2 cellular contexts compared by ENCODE assay signal in genomic region chr22:29886601-29887000, GRCh38.
TF ChIP-seq lines count a peak whose summit lies in the region.

No MANE protein-coding gene starts in this region.

TF ChIP-seq in SK-N-SH, 30 proteins besides CTCF, POLR2A, EP300 and RAD21 (continued from another document):
- no peak for TF ChIP-seq ZBTB33 (IDR thresholded peaks at IDR 0.05; ENCODE audit: borderline replicate concordance, low read depth)
- TF ChIP-seq SMC3 (IDR thresholded peaks at IDR 0.05; ENCODE audit: low read depth, low read length), result no peak
- TF ChIP-seq, protein P1, sequence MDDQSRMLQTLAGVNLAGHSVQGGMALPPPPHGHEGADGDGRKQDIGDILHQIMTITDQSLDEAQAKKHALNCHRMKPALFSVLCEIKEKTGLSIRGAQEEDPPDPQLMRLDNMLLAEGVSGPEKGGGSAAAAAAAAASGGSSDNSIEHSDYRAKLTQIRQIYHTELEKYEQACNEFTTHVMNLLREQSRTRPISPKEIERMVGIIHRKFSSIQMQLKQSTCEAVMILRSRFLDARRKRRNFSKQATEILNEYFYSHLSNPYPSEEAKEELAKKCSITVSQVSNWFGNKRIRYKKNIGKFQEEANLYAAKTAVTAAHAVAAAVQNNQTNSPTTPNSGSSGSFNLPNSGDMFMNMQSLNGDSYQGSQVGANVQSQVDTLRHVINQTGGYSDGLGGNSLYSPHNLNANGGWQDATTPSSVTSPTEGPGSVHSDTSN (IDR thresholded peaks at IDR 0.05), result no peak
- no peak for TF ChIP-seq RCOR1 (IDR thresholded peaks at IDR 0.05; ENCODE audit: low read length)
- no peak for TF ChIP-seq EZH2phosphoT487 (IDR thresholded peaks at IDR 0.05; ENCODE audit: borderline replicate concordance, low read depth)
- TF ChIP-seq ELF1 (IDR thresholded peaks at IDR 0.05), result no peak
- TF ChIP-seq FOXJ3 (CRISPR knock-in tag; IDR thresholded peaks at IDR 0.05), result no peak
- TF ChIP-seq, protein P2, sequence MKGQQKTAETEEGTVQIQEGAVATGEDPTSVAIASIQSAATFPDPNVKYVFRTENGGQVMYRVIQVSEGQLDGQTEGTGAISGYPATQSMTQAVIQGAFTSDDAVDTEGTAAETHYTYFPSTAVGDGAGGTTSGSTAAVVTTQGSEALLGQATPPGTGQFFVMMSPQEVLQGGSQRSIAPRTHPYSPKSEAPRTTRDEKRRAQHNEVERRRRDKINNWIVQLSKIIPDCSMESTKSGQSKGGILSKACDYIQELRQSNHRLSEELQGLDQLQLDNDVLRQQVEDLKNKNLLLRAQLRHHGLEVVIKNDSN (IDR thresholded peaks at IDR 0.05; ENCODE audit: borderline replicate concordance, low read depth), result no peak
- TF ChIP-seq IRF3 (IDR thresholded peaks at IDR 0.05; ENCODE audit: low read depth, low read length), result no peak
- TF ChIP-seq MAX (IDR thresholded peaks at IDR 0.05; ENCODE audit: low read depth), result no peak
- no peak for TF ChIP-seq POLR2AphosphoS5 (IDR thresholded peaks at IDR 0.05; ENCODE audit: low read depth, low read length)
- TF ChIP-seq RXRA (IDR thresholded peaks at IDR 0.05; ENCODE audit: borderline replicate concordance, low read depth), result no peak
- TF ChIP-seq RFX5 (IDR thresholded peaks at IDR 0.05; ENCODE audit: low read length), result no peak
TF ChIP-seq in SK-N-SH: peak in this region for 0.

TF ChIP-seq in SK-N-SH treated with all-trans-retinoic acid at 6 μM for 48 hours, 23 proteins besides CTCF, POLR2A, EP300 and RAD21:
- TF ChIP-seq, protein P3, sequence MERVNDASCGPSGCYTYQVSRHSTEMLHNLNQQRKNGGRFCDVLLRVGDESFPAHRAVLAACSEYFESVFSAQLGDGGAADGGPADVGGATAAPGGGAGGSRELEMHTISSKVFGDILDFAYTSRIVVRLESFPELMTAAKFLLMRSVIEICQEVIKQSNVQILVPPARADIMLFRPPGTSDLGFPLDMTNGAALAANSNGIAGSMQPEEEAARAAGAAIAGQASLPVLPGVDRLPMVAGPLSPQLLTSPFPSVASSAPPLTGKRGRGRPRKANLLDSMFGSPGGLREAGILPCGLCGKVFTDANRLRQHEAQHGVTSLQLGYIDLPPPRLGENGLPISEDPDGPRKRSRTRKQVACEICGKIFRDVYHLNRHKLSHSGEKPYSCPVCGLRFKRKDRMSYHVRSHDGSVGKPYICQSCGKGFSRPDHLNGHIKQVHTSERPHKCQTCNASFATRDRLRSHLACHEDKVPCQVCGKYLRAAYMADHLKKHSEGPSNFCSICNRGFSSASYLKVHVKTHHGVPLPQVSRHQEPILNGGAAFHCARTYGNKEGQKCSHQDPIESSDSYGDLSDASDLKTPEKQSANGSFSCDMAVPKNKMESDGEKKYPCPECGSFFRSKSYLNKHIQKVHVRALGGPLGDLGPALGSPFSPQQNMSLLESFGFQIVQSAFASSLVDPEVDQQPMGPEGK (CRISPR knock-in tag; IDR thresholded peaks at IDR 0.05; ENCODE audit: borderline replicate concordance), result no peak
- TF ChIP-seq, protein P4, sequence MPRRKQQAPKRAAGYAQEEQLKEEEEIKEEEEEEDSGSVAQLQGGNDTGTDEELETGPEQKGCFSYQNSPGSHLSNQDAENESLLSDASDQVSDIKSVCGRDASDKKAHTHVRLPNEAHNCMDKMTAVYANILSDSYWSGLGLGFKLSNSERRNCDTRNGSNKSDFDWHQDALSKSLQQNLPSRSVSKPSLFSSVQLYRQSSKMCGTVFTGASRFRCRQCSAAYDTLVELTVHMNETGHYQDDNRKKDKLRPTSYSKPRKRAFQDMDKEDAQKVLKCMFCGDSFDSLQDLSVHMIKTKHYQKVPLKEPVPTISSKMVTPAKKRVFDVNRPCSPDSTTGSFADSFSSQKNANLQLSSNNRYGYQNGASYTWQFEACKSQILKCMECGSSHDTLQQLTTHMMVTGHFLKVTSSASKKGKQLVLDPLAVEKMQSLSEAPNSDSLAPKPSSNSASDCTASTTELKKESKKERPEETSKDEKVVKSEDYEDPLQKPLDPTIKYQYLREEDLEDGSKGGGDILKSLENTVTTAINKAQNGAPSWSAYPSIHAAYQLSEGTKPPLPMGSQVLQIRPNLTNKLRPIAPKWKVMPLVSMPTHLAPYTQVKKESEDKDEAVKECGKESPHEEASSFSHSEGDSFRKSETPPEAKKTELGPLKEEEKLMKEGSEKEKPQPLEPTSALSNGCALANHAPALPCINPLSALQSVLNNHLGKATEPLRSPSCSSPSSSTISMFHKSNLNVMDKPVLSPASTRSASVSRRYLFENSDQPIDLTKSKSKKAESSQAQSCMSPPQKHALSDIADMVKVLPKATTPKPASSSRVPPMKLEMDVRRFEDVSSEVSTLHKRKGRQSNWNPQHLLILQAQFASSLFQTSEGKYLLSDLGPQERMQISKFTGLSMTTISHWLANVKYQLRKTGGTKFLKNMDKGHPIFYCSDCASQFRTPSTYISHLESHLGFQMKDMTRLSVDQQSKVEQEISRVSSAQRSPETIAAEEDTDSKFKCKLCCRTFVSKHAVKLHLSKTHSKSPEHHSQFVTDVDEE (CRISPR knock-in tag; IDR thresholded peaks at IDR 0.05), result no peak
- no peak for TF ChIP-seq SNAI2 (CRISPR knock-in tag; IDR thresholded peaks at IDR 0.05)
- TF ChIP-seq ZNF8 (CRISPR knock-in tag; IDR thresholded peaks at IDR 0.05), result no peak
- TF ChIP-seq GLIS3 (CRISPR knock-in tag; IDR thresholded peaks at IDR 0.05), result no peak
- no peak for TF ChIP-seq ZFP3 (CRISPR knock-in tag; IDR thresholded peaks at IDR 0.05)
- no peak for TF ChIP-seq ISL1 (CRISPR knock-in tag; IDR thresholded peaks at IDR 0.05)
- TF ChIP-seq, protein P5, sequence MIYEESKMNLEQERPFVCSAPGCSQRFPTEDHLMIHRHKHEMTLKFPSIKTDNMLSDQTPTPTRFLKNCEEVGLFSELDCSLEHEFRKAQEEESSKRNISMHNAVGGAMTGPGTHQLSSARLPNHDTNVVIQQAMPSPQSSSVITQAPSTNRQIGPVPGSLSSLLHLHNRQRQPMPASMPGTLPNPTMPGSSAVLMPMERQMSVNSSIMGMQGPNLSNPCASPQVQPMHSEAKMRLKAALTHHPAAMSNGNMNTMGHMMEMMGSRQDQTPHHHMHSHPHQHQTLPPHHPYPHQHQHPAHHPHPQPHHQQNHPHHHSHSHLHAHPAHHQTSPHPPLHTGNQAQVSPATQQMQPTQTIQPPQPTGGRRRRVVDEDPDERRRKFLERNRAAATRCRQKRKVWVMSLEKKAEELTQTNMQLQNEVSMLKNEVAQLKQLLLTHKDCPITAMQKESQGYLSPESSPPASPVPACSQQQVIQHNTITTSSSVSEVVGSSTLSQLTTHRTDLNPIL (CRISPR knock-in tag; IDR thresholded peaks at IDR 0.05; ENCODE audit: low read depth), result no peak
- TF ChIP-seq ZNF565 (CRISPR knock-in tag; conservative IDR thresholded peaks at IDR 0.05; ENCODE audit: low read depth), result no peak
- no peak for TF ChIP-seq PPARA (CRISPR knock-in tag; IDR thresholded peaks at IDR 0.05; ENCODE audit: borderline replicate concordance)
- no peak for TF ChIP-seq OSR1 (CRISPR knock-in tag; IDR thresholded peaks at IDR 0.05)
- no peak for TF ChIP-seq ARNTL (CRISPR knock-in tag; IDR thresholded peaks at IDR 0.05; ENCODE audit: borderline replicate concordance, low read depth)
- TF ChIP-seq, protein P6, sequence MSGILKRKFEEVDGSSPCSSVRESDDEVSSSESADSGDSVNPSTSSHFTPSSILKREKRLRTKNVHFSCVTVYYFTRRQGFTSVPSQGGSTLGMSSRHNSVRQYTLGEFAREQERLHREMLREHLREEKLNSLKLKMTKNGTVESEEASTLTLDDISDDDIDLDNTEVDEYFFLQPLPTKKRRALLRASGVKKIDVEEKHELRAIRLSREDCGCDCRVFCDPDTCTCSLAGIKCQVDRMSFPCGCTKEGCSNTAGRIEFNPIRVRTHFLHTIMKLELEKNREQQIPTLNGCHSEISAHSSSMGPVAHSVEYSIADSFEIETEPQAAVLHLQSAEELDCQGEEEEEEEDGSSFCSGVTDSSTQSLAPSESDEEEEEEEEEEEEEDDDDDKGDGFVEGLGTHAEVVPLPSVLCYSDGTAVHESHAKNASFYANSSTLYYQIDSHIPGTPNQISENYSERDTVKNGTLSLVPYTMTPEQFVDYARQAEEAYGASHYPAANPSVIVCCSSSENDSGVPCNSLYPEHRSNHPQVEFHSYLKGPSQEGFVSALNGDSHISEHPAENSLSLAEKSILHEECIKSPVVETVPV (CRISPR knock-in tag; IDR thresholded peaks at IDR 0.05), result no peak
- no peak for TF ChIP-seq ZC3H10 (CRISPR knock-in tag; IDR thresholded peaks at IDR 0.05)
- no peak for TF ChIP-seq RARB (CRISPR knock-in tag; IDR thresholded peaks at IDR 0.05)
- TF ChIP-seq TOX (CRISPR knock-in tag; IDR thresholded peaks at IDR 0.05; ENCODE audit: borderline replicate concordance), result no peak
- no peak for TF ChIP-seq ZFP30 (CRISPR knock-in tag; IDR thresholded peaks at IDR 0.05)
- TF ChIP-seq ESRRG (CRISPR knock-in tag; IDR thresholded peaks at IDR 0.05), result no peak
